Comparison of ENCODE assay signal across 13 cellular contexts in the genomic region with DNA sequence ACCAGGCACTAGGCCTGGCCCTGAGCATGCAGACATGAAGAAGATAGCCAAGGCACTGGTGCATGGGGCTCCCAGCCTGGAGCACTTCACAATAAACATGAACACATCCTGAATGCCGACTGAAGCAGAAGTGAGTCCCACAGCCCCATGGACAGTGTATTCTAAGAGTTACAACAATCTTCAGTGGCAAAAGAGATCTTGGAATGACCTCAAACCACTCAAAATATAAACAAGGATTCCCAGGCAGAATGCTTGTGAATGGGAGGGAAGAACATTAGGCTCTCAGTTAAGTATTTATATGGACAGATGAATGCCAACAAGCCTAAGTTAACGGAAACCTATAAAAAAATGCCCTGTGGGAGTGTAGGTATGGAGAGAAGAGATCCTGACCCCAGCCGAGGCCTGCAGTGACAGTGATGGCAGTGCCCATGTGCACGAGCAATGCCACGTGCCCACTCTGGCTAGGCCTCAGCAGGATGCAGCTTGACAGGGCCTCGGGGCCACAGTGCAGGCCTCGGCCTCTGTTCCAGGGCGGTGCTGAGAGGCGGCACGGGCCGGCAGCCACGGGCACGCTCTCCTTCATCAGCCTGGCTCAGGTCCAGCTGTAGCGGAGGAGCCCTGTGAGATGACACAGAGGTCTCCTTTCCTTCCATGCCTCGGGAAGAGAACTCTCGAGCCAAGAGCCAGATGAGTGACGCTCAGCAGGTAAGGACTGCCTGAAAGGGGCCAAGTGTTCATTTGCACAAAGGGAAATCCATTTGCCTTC. TPM values are rescaled to one million over a fixed set of nuclear protein-coding genes. Genes with fewer than 3 reads are reported as not detected.
DNase-seq lines count a peak whose midpoint lies in the region; ATAC-seq and TF ChIP-seq lines count a peak whose summit lies in the region.
"Had no signal": no experiment of that assay in that cellular context is flagged by ENCODE, and none has a peak within 500 bp of the region (broad histone marks: within the 10 kb centered on the region; RNA-seq: fewer than 3 reads in every experiment).

No MANE protein-coding gene starts in this region.

- peaks cover 78% of the 10 kb centered on the region for H3K4me1 Mint-ChIP-seq in activated T-helper 1 cell treated with anti-CD3 and anti-CD28 coated beads, Interleukin-12 subunit alpha, Interleukin-12 subunit beta, Interleukin-2, Interleukin-4 antibody, amounts not matched to agents 30 ng/mL and 10 ng/mL and 1 ng/mL, durations not matched to agents 14 hours and 24 hours and 36 hours (ENCODE audit: low read depth)

- H3K36me3 Mint-ChIP-seq in activated T-helper 1 cell treated with anti-CD3 and anti-CD28 coated beads, Interleukin-12 subunit alpha, Interleukin-12 subunit beta, Interleukin-2, Interleukin-4 antibody, amounts not matched to agents 30 ng/mL and 10 ng/mL and 1 ng/mL, durations not matched to agents 14 hours and 24 hours and 36 hours (ENCODE audit: low read depth), result peaks cover 55% of the 10 kb centered on the region

- H3K27ac ChIP-seq in left ventricle myocardium inferior (replicated peaks) (peak overlapping the region; percentile 17), gastrocnemius medialis (peak overlapping the region; percentile 15 to 60 (median 33))
- H3K27ac ChIP-seq: epithelial cell of prostate had no signal

- no peak overlapping the region for H3K4me3 ChIP-seq in left ventricle myocardium inferior
- H3K4me3 ChIP-seq in gastrocnemius medialis, result no peak overlapping the region

- no peak overlapping the region for H3K4me3 Mint-ChIP-seq in activated T-helper 1 cell treated with anti-CD3 and anti-CD28 coated beads, Interleukin-12 subunit alpha, Interleukin-12 subunit beta, Interleukin-2, Interleukin-4 antibody, amounts not matched to agents 30 ng/mL and 10 ng/mL and 1 ng/mL, durations not matched to agents 14 hours and 24 hours and 36 hours
- H3K4me3 Mint-ChIP-seq: brain, neural crest cell had no signal

- TF ChIP-seq POLR2A in gastrocnemius medialis (IDR thresholded peaks at IDR 0.05), result no peak

- in situ Hi-C loops in gastrocnemius medialis (cut with MboI; ENCODE audit: low sequenced_read_pairs in 4 of 4), result no loop called here

- no peaks in the 10 kb centered on the region for H3K27me3 Mint-ChIP-seq in activated T-helper 1 cell treated with anti-CD3 and anti-CD28 coated beads, Interleukin-12 subunit alpha, Interleukin-12 subunit beta, Interleukin-2, Interleukin-4 antibody, amounts not matched to agents 30 ng/mL and 10 ng/mL and 1 ng/mL, durations not matched to agents 14 hours and 24 hours and 36 hours (ENCODE audit: insufficient read depth)
- H3K27me3 Mint-ChIP-seq: brain had no signal

- DNase-seq in DMS79 (lab: John Stamatoyannopoulos, UW), result peak; percentile 60
- DNase-seq in activated T-helper 1 cell treated with anti-CD3 and anti-CD28 coated beads, Interleukin-12 subunit alpha, Interleukin-12 subunit beta, Interleukin-2, Interleukin-4 antibody, amounts not matched to agents 30 ng/mL and 10 ng/mL and 1 ng/mL, durations not matched to agents 14 hours and 24 hours and 36 hours (ENCODE audit: low spot score), result no peak
- DNase-seq in left ventricle myocardium inferior, result peak; percentile 27
- DNase-seq in gastrocnemius medialis, result peak in 1 of 2 donors; percentile 44
- no peak for DNase-seq in occipital lobe (lab: John Stamatoyannopoulos, UW)
- DNase-seq in dedifferentiated amniotic fluid mesenchymal stem cell (ENCODE audit: extremely low spot score), result no peak
- DNase-seq in SW480 (ENCODE audit: low spot score), result no peak
- DNase-seq: activated CD8-positive, alpha-beta memory T cell treated with anti-CD3 and anti-CD28 coated beads, Interleukin-2, amount 50 U/mL, for 48 hours; NCI-H446 had no signal

- no peaks in the 10 kb centered on the region for H3K27me3 ChIP-seq in left ventricle myocardium inferior (ENCODE audit: low read depth)
- H3K27me3 ChIP-seq in gastrocnemius medialis, result no peaks in the 10 kb centered on the region

- peaks cover 62% of the 10 kb centered on the region for H3K36me3 ChIP-seq in left ventricle myocardium inferior
- peaks cover 0 to 29% of the 10 kb centered on the region in 2 donors for H3K36me3 ChIP-seq in gastrocnemius medialis

- peaks cover 85% of the 10 kb centered on the region for H3K4me1 ChIP-seq in left ventricle myocardium inferior
- peaks cover 25 to 39% of the 10 kb centered on the region in 2 donors for H3K4me1 ChIP-seq in gastrocnemius medialis

- peaks cover 8% of the 10 kb centered on the region for H3K9me3 ChIP-seq in left ventricle myocardium inferior (replicated peaks)
- H3K9me3 ChIP-seq in gastrocnemius medialis, result no peaks in the 10 kb centered on the region

- intact Hi-C loops in activated T-helper 1 cell treated with anti-CD3 and anti-CD28 coated beads, Interleukin-12 subunit alpha, Interleukin-12 subunit beta, Interleukin-2, Interleukin-4 antibody, amounts not matched to agents 30 ng/mL and 10 ng/mL and 1 ng/mL, durations not matched to agents 14 hours and 24 hours and 36 hours (cut with micrococcal nuclease), result no loop called here
- intact Hi-C loops in left ventricle myocardium inferior (cut with micrococcal nuclease), result no loop called here
- intact Hi-C loops in gastrocnemius medialis (cut with DNase I; ENCODE audit: low total_unique reads), result no loop called here

- peak; percentile 49 to 53 for ATAC-seq in gastrocnemius medialis
- no peak for ATAC-seq in HG03159 (IDR thresholded peaks at IDR 0.05; ENCODE audit: unreplicated experiment)

- H3K27ac Mint-ChIP-seq in activated T-helper 1 cell treated with anti-CD3 and anti-CD28 coated beads, Interleukin-12 subunit alpha, Interleukin-12 subunit beta, Interleukin-2, Interleukin-4 antibody, amounts not matched to agents 30 ng/mL and 10 ng/mL and 1 ng/mL, durations not matched to agents 14 hours and 24 hours and 36 hours, result peak overlapping the region; percentile 14

- H3K9me3 Mint-ChIP-seq in activated T-helper 1 cell treated with anti-CD3 and anti-CD28 coated beads, Interleukin-12 subunit alpha, Interleukin-12 subunit beta, Interleukin-2, Interleukin-4 antibody, amounts not matched to agents 30 ng/mL and 10 ng/mL and 1 ng/mL, durations not matched to agents 14 hours and 24 hours and 36 hours, result peaks cover 8% of the 10 kb centered on the region

- TF ChIP-seq CTCF in left ventricle myocardium inferior (IDR thresholded peaks at IDR 0.05; ENCODE audit: borderline replicate concordance) (no peak), gastrocnemius medialis (IDR thresholded peaks at IDR 0.05 in 4 of 5, conservative IDR thresholded peaks at IDR 0.05 in 1 of 5) (no peak)

RNA-seq across cellular contexts. Expression of a gene that starts 49.2 kb away (rescaled TPM):
- 64.2 and 75.8 TPM in 2 replicates for total RNA-seq in activated T-helper 1 cell treated with anti-CD3 and anti-CD28 coated beads, Interleukin-12 subunit alpha, Interleukin-12 subunit beta, Interleukin-2, Interleukin-4 antibody, amounts not matched to agents 30 ng/mL and 10 ng/mL and 1 ng/mL, durations not matched to agents 14 hours and 24 hours and 36 hours
- total RNA-seq in left ventricle myocardium inferior (25.9 TPM), gastrocnemius medialis (10 to 100 TPM; 20.9 to 37.1 (median 32.8) TPM), occipital lobe (9.4 TPM)

Comparison
In these comparisons a context has a peak if more than half of its experiments do, and no peak if none do; other contexts are left out.
1. DNase-seq: peak in DMS79 (single experiment) and left ventricle myocardium inferior (single experiment); none in activated T-helper 1 cell treated with anti-CD3 and anti-CD28 coated beads, Interleukin-12 subunit alpha, Interleukin-12 subunit beta, Interleukin-2, Interleukin-4 antibody, amounts not matched to agents 30 ng/mL and 10 ng/mL and 1 ng/mL, durations not matched to agents 14 hours and 24 hours and 36 hours (single experiment), occipital lobe (single experiment), dedifferentiated amniotic fluid mesenchymal stem cell (single experiment) and SW480 (single experiment).